In genomic region chr19:49520705-49521319, GRCh38 we compare ENCODE assay signal across 11 cellular contexts. TPM values are rescaled to one million over a fixed set of nuclear protein-coding genes. Genes with fewer than 3 reads are reported as not detected.
DNase-seq lines count a peak whose midpoint lies in the region; ATAC-seq and TF ChIP-seq lines count a peak whose summit lies in the region.
"Had no signal": no experiment of that assay in that cellular context is flagged by ENCODE, and none has a peak within 500 bp of the region (broad histone marks: within the 10 kb centered on the region; RNA-seq: fewer than 3 reads in every experiment).

No MANE protein-coding gene starts in this region.

- H3K36me3 ChIP-seq in heart left ventricle (peaks cover 0 to 70% (median 11%) of the 10 kb centered on the region in 9 donors), stomach smooth muscle (ENCODE audit: control insufficient read depth in 2 of 2, insufficient read depth in 2 of 2, low read length in 2 of 2) (peaks cover 5 to 8% of the 10 kb centered on the region in 2 donors)

- no peaks in the 10 kb centered on the region for H3K27me3 ChIP-seq in heart left ventricle
- H3K27me3 ChIP-seq in stomach smooth muscle (ENCODE audit: control insufficient read depth in 1 of 2, insufficient read depth in 2 of 2, low read length in 2 of 2): no peaks in the 10 kb centered on the region

- H3K27ac ChIP-seq in heart left ventricle: peak overlapping the region in 2 of 12 donors; percentile 14 to 69
- H3K27ac ChIP-seq in stomach smooth muscle (ENCODE audit: low read length): peak overlapping the region; percentile 69

- WGBS in heart left ventricle, 4 donors: 77 to 82% (median 80%) methylated on average over 13 of the region's 13 CpGs

- no peak overlapping the region for H3K4me3 ChIP-seq in heart left ventricle
- H3K4me3 ChIP-seq in stomach smooth muscle (ENCODE audit: low read length in 2 of 2): peak overlapping the region in 1 of 2 donors; percentile 22

- DNase-seq in heart left ventricle: peak in 3 of 5 donors; percentile 53 to 68 (median 64)
- no peak for DNase-seq in activated CD4-positive, alpha-beta T cell treated with anti-CD3 and anti-CD28 coated beads for 4 hours
- DNase-seq: activated CD4-positive, alpha-beta T cell treated with anti-CD3 and anti-CD28 coated beads, Interleukin-2, amount 10 ng/mL, durations not matched to agents 7 days and 5 days; H7; mammary epithelial cell; occipital lobe; T-cell had no signal

- TF ChIP-seq POLR2A in heart left ventricle (IDR thresholded peaks at IDR 0.05): no peak

- peak overlapping the region in 1 of 2 donors; percentile 47 for H3K9ac ChIP-seq in stomach smooth muscle (ENCODE audit: low read length in 2 of 2)

- no peaks in the 10 kb centered on the region for H3K9me3 ChIP-seq in heart left ventricle
- H3K9me3 ChIP-seq in stomach smooth muscle (ENCODE audit: control insufficient read depth in 2 of 2, low read length in 2 of 2): no peaks in the 10 kb centered on the region

- peaks cover 0 to 27% (median 0%) of the 10 kb centered on the region in 12 donors for H3K4me1 ChIP-seq in heart left ventricle
- H3K4me1 ChIP-seq in stomach smooth muscle (ENCODE audit: control insufficient read depth, insufficient read depth, low read length): peaks cover 10% of the 10 kb centered on the region

- ATAC-seq in heart left ventricle (peak in 3 of 4 donors; percentile 38 to 73 (median 66)), GM19035 (IDR thresholded peaks at IDR 0.05; ENCODE audit: unreplicated experiment) (no peak)
- ATAC-seq: stimulated activated effector memory CD8-positive, alpha-beta T cell treated with anti-CD3 and anti-CD28 coated beads, Interleukin-12 subunit alpha, Interleukin-12 subunit beta, amount 100 ng/mL, for 72 hours; T-cell had no signal

- intact Hi-C loops in heart left ventricle (cut with DNase I): no loop called here

- no peak for TF ChIP-seq CTCF in heart left ventricle (IDR thresholded peaks at IDR 0.05)

RNA-seq across cellular contexts. Expression of gene RCN3, which starts 7.0 kb away (rescaled TPM):
- 10 to 100 TPM in 4 of 9 donors, 1 to 10 TPM in 5; 3.8 to 50.8 (median 9.6) TPM for total RNA-seq in heart left ventricle
- 10 to 100 TPM; 16.3 to 16.8 TPM for polyA plus RNA-seq in heart left ventricle

RNA-seq across cellular contexts. Expression of gene FCGRT, which starts 8.4 kb away (rescaled TPM):
- 100 to 1,000 TPM in 2 of 9 donors, 10 to 100 TPM in 7; 57.3 to 317 (median 69.2) TPM for total RNA-seq in heart left ventricle
- 10 to 100 TPM; 46.7 to 54.6 TPM for polyA plus RNA-seq in heart left ventricle

RNA-seq across cellular contexts. Expression of gene RPS11, which starts 24.6 kb away (rescaled TPM):
- total RNA-seq in heart left ventricle: 1,000 to 10,000 TPM in 5 of 9 donors, 100 to 1,000 TPM in 4; 778 to 1,895 (median 1,011) TPM
- polyA plus RNA-seq in heart left ventricle: 1,000 to 10,000 TPM; 2,258 to 2,723 TPM

RNA-seq across cellular contexts. Expression of gene RPL13A, which starts 33.4 kb away (rescaled TPM):
- total RNA-seq in heart left ventricle: 1,000 to 10,000 TPM in 8 of 9 donors, 100 to 1,000 TPM in 1; 876 to 1,739 (median 1,261) TPM
- 1,000 to 10,000 TPM; 1,194 to 2,850 TPM for polyA plus RNA-seq in heart left ventricle

RNA-seq across cellular contexts. Expression of gene FLT3LG, which starts 46.8 kb away (rescaled TPM):
- total RNA-seq in heart left ventricle: 10 to 100 TPM in 1 of 9 donors, 1 to 10 TPM in 8; 1.7 to 13.4 (median 2.4) TPM
- polyA plus RNA-seq in heart left ventricle: 1 to 10 TPM; 2.9 to 5.5 TPM
- total RNA-seq: bronchial epithelial cell, occipital lobe had no signal

Comparison
In these comparisons a context has a peak if more than half of its experiments do, and no peak if none do; other contexts are left out.
1. DNase-seq: peak in heart left ventricle (3 of 5); none in activated CD4-positive, alpha-beta T cell treated with anti-CD3 and anti-CD28 coated beads for 4 hours (0 of 2).